ENCODE assay signal across 36 cellular contexts in genomic region chr3:191901746-191902145, GRCh38.
DNase-seq lines count a peak whose midpoint lies in the region; ATAC-seq, FAIRE-seq and TF ChIP-seq lines count a peak whose summit lies in the region.
"Had no signal": no experiment of that assay in that cellular context is flagged by ENCODE, and none has a peak within 500 bp of the region (broad histone marks: within the 10 kb centered on the region; RNA-seq: fewer than 3 reads in every experiment).

No MANE protein-coding gene starts in this region.

- no peak overlapping the region for H3K56ac ChIP-seq in mesendoderm (ENCODE audit: low read length)

- no peak overlapping the region for H4K5ac ChIP-seq in mesendoderm (ENCODE audit: low read length)

- CTCF ChIA-PET in PC-3 (lab: Charles Lee), result no interaction called here

- no peak overlapping the region for H3K4me2 ChIP-seq in PC-3 (ENCODE audit: low read length)
- no peak overlapping the region for H3K4me2 ChIP-seq in mesendoderm (ENCODE audit: low read length)

- no peaks in the 10 kb centered on the region for H3K9me3 ChIP-seq in PC-3 (ENCODE audit: low read length)
- H3K9me3 ChIP-seq: colonic mucosa, heart left ventricle, neutrophil, psoas muscle, upper lobe of left lung had no signal

- peak overlapping the region; percentile 8 for H2BK5ac ChIP-seq in mesendoderm (ENCODE audit: low read length)

- no peak overlapping the region for H3K27ac Mint-ChIP-seq in activated T-helper 1 cell treated with anti-CD3 and anti-CD28 coated beads, Interleukin-12 subunit alpha, Interleukin-12 subunit beta, Interleukin-2, Interleukin-4 antibody, amounts not matched to agents 30 ng/mL and 10 ng/mL and 1 ng/mL, durations not matched to agents 14 hours and 24 hours and 36 hours
- H3K27ac Mint-ChIP-seq: activated CD8-positive, alpha-beta T cell treated with anti-CD3 and anti-CD28 coated beads, Interleukin-2, amount 10 ng/mL, durations not matched to agents 7 days and 5 days; activated naive CD4-positive, alpha-beta T cell treated with anti-CD3 and anti-CD28 coated beads, Interleukin-2, amount 50 U/mL, for 72 hours; naive thymus-derived CD4-positive, alpha-beta T cell; stimulated activated memory B cell treated with anti-CD40 and anti-IgM and Interleukin-4, amounts not matched to agents 10 μg/mL and 1 μg/mL and 100 μg/mL, for 72 hours had no signal

- no peak for TF ChIP-seq CTCF in PC-3 (conservative IDR thresholded peaks at IDR 0.05; ENCODE audit: low read depth, low read length)
- no peak for TF ChIP-seq CTCF in bronchial epithelial cell (IDR thresholded peaks at IDR 0.05; ENCODE audit: insufficient read depth, low read length, severe bottlenecking)

- no peak overlapping the region for H2BK120ac ChIP-seq in mesendoderm (ENCODE audit: low read depth, low read length)

- no peak overlapping the region for H2AK5ac ChIP-seq in mesendoderm (ENCODE audit: low read length)

- H3K36me3 Mint-ChIP-seq in activated T-helper 1 cell treated with anti-CD3 and anti-CD28 coated beads, Interleukin-12 subunit alpha, Interleukin-12 subunit beta, Interleukin-2, Interleukin-4 antibody, amounts not matched to agents 30 ng/mL and 10 ng/mL and 1 ng/mL, durations not matched to agents 14 hours and 24 hours and 36 hours (ENCODE audit: low read depth), result no peaks in the 10 kb centered on the region
- H3K36me3 Mint-ChIP-seq: activated naive CD4-positive, alpha-beta T cell treated with anti-CD3 and anti-CD28 coated beads, Interleukin-2, amount 50 U/mL, for 72 hours; naive thymus-derived CD4-positive, alpha-beta T cell; stimulated activated memory B cell treated with anti-CD40 and anti-IgM and Interleukin-4, amounts not matched to agents 10 μg/mL and 1 μg/mL and 100 μg/mL, for 72 hours had no signal

- POLR2A ChIA-PET in PC-3 (lab: Charles Lee; ENCODE audit: unreplicated experiment), result no interaction called here

- no CpG with 5 or more reads among the region's 2 CpGs for WGBS in mesendoderm (ENCODE audit: extremely low coverage, insufficient coverage, low lambda C conversion rate)

- H3K27me3 ChIP-seq in PC-3 (ENCODE audit: low read length) (0 out of 2 replicates have a peak, but pooled peaks cover 4% of the 10 kb centered on the region), bronchial epithelial cell (ENCODE audit: control insufficient read depth, insufficient read depth, low read length) (no peaks in the 10 kb centered on the region), mesendoderm (ENCODE audit: insufficient read depth, low read length, poor library complexity) (no peaks in the 10 kb centered on the region)
- H3K27me3 ChIP-seq: cardiac muscle cell, colonic mucosa, heart left ventricle, neutrophil, upper lobe of left lung had no signal

- H3K27ac ChIP-seq in PC-3 (ENCODE audit: low read length) (no peak overlapping the region), mesendoderm (ENCODE audit: low read depth, low read length) (no peak overlapping the region)
- H3K27ac ChIP-seq: cardiac muscle cell, colonic mucosa, heart left ventricle, neutrophil, psoas muscle, upper lobe of left lung, VCaP had no signal

- no peak overlapping the region for H2BK15ac ChIP-seq in mesendoderm (replicated peaks; ENCODE audit: low read depth)

- intact Hi-C loops in PC-3 (cut with micrococcal nuclease), result no loop called here
- intact Hi-C loops in activated T-helper 1 cell treated with anti-CD3 and anti-CD28 coated beads, Interleukin-12 subunit alpha, Interleukin-12 subunit beta, Interleukin-2, Interleukin-4 antibody, amounts not matched to agents 30 ng/mL and 10 ng/mL and 1 ng/mL, durations not matched to agents 14 hours and 24 hours and 36 hours (cut with micrococcal nuclease), result no loop called here

- H3K4me1 ChIP-seq in PC-3 (ENCODE audit: insufficient read depth, low read length), result no peaks in the 10 kb centered on the region
- peaks cover 2% of the 10 kb centered on the region for H3K4me1 ChIP-seq in mesendoderm (ENCODE audit: control insufficient read depth, low read depth, low read length)
- H3K4me1 ChIP-seq: colonic mucosa, heart left ventricle, psoas muscle, upper lobe of left lung had no signal

- no TSS peak for BruUV-seq in PC-3 (replicated peaks; lab: Mats Ljungman, UMichigan)

- no peak overlapping the region for H4K8ac ChIP-seq in mesendoderm (ENCODE audit: low read depth, low read length)

- no peaks in the 10 kb centered on the region for H3K79me1 ChIP-seq in mesendoderm (ENCODE audit: low read length)

- H3K18ac ChIP-seq in mesendoderm (ENCODE audit: low read length), result peak overlapping the region; percentile 25

- H3K9ac ChIP-seq in PC-3 (ENCODE audit: low read length) (no peak overlapping the region), mesendoderm (ENCODE audit: low read length) (no peak overlapping the region)

- no peaks in the 10 kb centered on the region for H3K27me3 Mint-ChIP-seq in activated T-helper 1 cell treated with anti-CD3 and anti-CD28 coated beads, Interleukin-12 subunit alpha, Interleukin-12 subunit beta, Interleukin-2, Interleukin-4 antibody, amounts not matched to agents 30 ng/mL and 10 ng/mL and 1 ng/mL, durations not matched to agents 14 hours and 24 hours and 36 hours (ENCODE audit: insufficient read depth)
- H3K27me3 Mint-ChIP-seq: naive thymus-derived CD4-positive, alpha-beta T cell; stimulated activated memory B cell treated with anti-CD40 and anti-IgM and Interleukin-4, amounts not matched to agents 10 μg/mL and 1 μg/mL and 100 μg/mL, for 72 hours had no signal

- H3K36me3 ChIP-seq in PC-3 (ENCODE audit: low read depth, low read length) (no peaks in the 10 kb centered on the region), bronchial epithelial cell (ENCODE audit: control insufficient read depth, insufficient read depth, low read length) (no peaks in the 10 kb centered on the region), mesendoderm (ENCODE audit: control insufficient read depth, insufficient read depth, low read length) (no peaks in the 10 kb centered on the region)
- H3K36me3 ChIP-seq: cardiac muscle cell, colonic mucosa, heart left ventricle, neutrophil, upper lobe of left lung had no signal

- no peaks in the 10 kb centered on the region for H3K4me1 Mint-ChIP-seq in activated T-helper 1 cell treated with anti-CD3 and anti-CD28 coated beads, Interleukin-12 subunit alpha, Interleukin-12 subunit beta, Interleukin-2, Interleukin-4 antibody, amounts not matched to agents 30 ng/mL and 10 ng/mL and 1 ng/mL, durations not matched to agents 14 hours and 24 hours and 36 hours (ENCODE audit: low read depth)
- H3K4me1 Mint-ChIP-seq: naive thymus-derived CD4-positive, alpha-beta T cell; stimulated activated memory B cell treated with anti-CD40 and anti-IgM and Interleukin-4, amounts not matched to agents 10 μg/mL and 1 μg/mL and 100 μg/mL, for 72 hours had no signal

- no peaks in the 10 kb centered on the region for H3K9me3 Mint-ChIP-seq in activated T-helper 1 cell treated with anti-CD3 and anti-CD28 coated beads, Interleukin-12 subunit alpha, Interleukin-12 subunit beta, Interleukin-2, Interleukin-4 antibody, amounts not matched to agents 30 ng/mL and 10 ng/mL and 1 ng/mL, durations not matched to agents 14 hours and 24 hours and 36 hours
- H3K9me3 Mint-ChIP-seq: activated naive CD4-positive, alpha-beta T cell treated with anti-CD3 and anti-CD28 coated beads, Interleukin-2, amount 50 U/mL, for 72 hours; stimulated activated memory B cell treated with anti-CD40 and anti-IgM and Interleukin-4, amounts not matched to agents 10 μg/mL and 1 μg/mL and 100 μg/mL, for 72 hours had no signal

- H3F3A ChIP-seq in PC-3 (ENCODE audit: low read length, unreplicated experiment), result no peaks in the 10 kb centered on the region

- no peak for FAIRE-seq in bronchial epithelial cell (lab: Jason Lieb, UNC)

- H3K4ac ChIP-seq in mesendoderm (ENCODE audit: low read depth, low read length), result no peak overlapping the region

- no peak overlapping the region for H3K4me3 Mint-ChIP-seq in activated T-helper 1 cell treated with anti-CD3 and anti-CD28 coated beads, Interleukin-12 subunit alpha, Interleukin-12 subunit beta, Interleukin-2, Interleukin-4 antibody, amounts not matched to agents 30 ng/mL and 10 ng/mL and 1 ng/mL, durations not matched to agents 14 hours and 24 hours and 36 hours
- H3K4me3 Mint-ChIP-seq: activated CD8-positive, alpha-beta T cell treated with anti-CD3 and anti-CD28 coated beads, Interleukin-2, amount 10 ng/mL, durations not matched to agents 7 days and 5 days; naive thymus-derived CD4-positive, alpha-beta T cell; stimulated activated memory B cell treated with anti-CD40 and anti-IgM and Interleukin-4, amounts not matched to agents 10 μg/mL and 1 μg/mL and 100 μg/mL, for 72 hours had no signal

- H3K79me2 ChIP-seq in PC-3 (ENCODE audit: low read length) (no peaks in the 10 kb centered on the region), mesendoderm (ENCODE audit: control insufficient read depth, insufficient read depth, low read length) (no peaks in the 10 kb centered on the region)

- H3K9me2 ChIP-seq in PC-3 (replicated peaks; ENCODE audit: low read length), result no peaks in the 10 kb centered on the region

- peak; percentile 4 for DNase-seq in HK-2 (ENCODE audit: unreplicated experiment)
- peak; percentile 45 for DNase-seq in PC-3
- DNase-seq in bronchial epithelial cell (ENCODE audit: low read depth), result peak; percentile 12
- no peak for DNase-seq in mesendoderm
- no peak for DNase-seq in activated T-helper 1 cell treated with anti-CD3 and anti-CD28 coated beads, Interleukin-12 subunit alpha, Interleukin-12 subunit beta, Interleukin-2, Interleukin-4 antibody, amounts not matched to agents 30 ng/mL and 10 ng/mL and 1 ng/mL, durations not matched to agents 14 hours and 24 hours and 36 hours (ENCODE audit: low spot score)
- no peak for DNase-seq in stimulated activated naive CD4-positive, alpha-beta T cell treated with Interleukin-2 at 50 U/mL for 16 hours (lab: John Stamatoyannopoulos, UW)
- no peak for DNase-seq in activated T-cell treated with anti-CD3 and anti-CD28 coated beads, Interleukin-2, amount 50 U/mL, for 1 hour
- DNase-seq: activated CD4-positive, alpha-beta T cell treated with anti-CD3 and anti-CD28 coated beads for 4 hours; activated CD8-positive, alpha-beta T cell treated with anti-CD3 and anti-CD28 coated beads, Interleukin-2, amount 10 ng/mL, durations not matched to agents 7 days and 5 days; activated effector memory CD4-positive, alpha-beta T cell treated with Interleukin-2 at 50 U/mL for 16 hours; amygdala; C1 segment of cervical spinal cord; colonic mucosa; COR-L47; DMS79; effector memory CD4-positive, alpha-beta T cell; GF-D8; heart left ventricle; islet precursor cell; KG1; naive thymus-derived CD4-positive, alpha-beta T cell; NCI-H1417; NCI-H2081; NCI-H526; NK-92 treated with Interleukin-12 subunit alpha and Interleukin-12 subunit beta, amount 100 ng/mL, for 24 hours; psoas muscle; SIG-M5; substantia nigra; upper lobe of left lung had no signal

- no peak overlapping the region for H3K23ac ChIP-seq in mesendoderm (ENCODE audit: low read length)

- no peak overlapping the region for H3K4me3 ChIP-seq in PC-3 (ENCODE audit: low read length)
- H3K4me3 ChIP-seq in bronchial epithelial cell (ENCODE audit: low read depth, low read length), result no peak overlapping the region
- no peak overlapping the region for H3K4me3 ChIP-seq in mesendoderm (ENCODE audit: low read length)
- H3K4me3 ChIP-seq: cardiac muscle cell, colonic mucosa, heart left ventricle, psoas muscle, upper lobe of left lung had no signal

- H4K20me1 ChIP-seq in PC-3 (ENCODE audit: low read length), result no peaks in the 10 kb centered on the region

- H2AFZ ChIP-seq in PC-3 (ENCODE audit: low read length), result no peak overlapping the region

- peak; percentile 84 for ATAC-seq in PC-3
- ATAC-seq in activated CD4-positive, CD25-positive, alpha-beta regulatory T cell treated with anti-CD3 and anti-CD28 coated beads, Interleukin-2, amount 50 U/mL, for 24 hours, result no peak
- ATAC-seq: activated CD8-positive, alpha-beta T cell treated with anti-CD3 and anti-CD28 coated beads, Interleukin-2, amount 10 ng/mL, durations not matched to agents 7 days and 5 days; activated naive CD4-positive, alpha-beta T cell treated with anti-CD3 and anti-CD28 coated beads, Interleukin-2, amount 50 U/mL, for 72 hours; esophagus mucosa; heart left ventricle; naive thymus-derived CD4-positive, alpha-beta T cell; psoas muscle; stimulated activated memory B cell treated with anti-CD40 and anti-IgM and Interleukin-4, amounts not matched to agents 10 μg/mL and 1 μg/mL and 100 μg/mL, for 72 hours had no signal

Comparison
In these comparisons a context has a peak if more than half of its experiments do, and no peak if none do; other contexts are left out.
1. DNase-seq: peak in HK-2 (single experiment), PC-3 (single experiment) and bronchial epithelial cell (single experiment); none in mesendoderm (single experiment), activated T-helper 1 cell treated with anti-CD3 and anti-CD28 coated beads, Interleukin-12 subunit alpha, Interleukin-12 subunit beta, Interleukin-2, Interleukin-4 antibody, amounts not matched to agents 30 ng/mL and 10 ng/mL and 1 ng/mL, durations not matched to agents 14 hours and 24 hours and 36 hours (single experiment), stimulated activated naive CD4-positive, alpha-beta T cell treated with Interleukin-2 at 50 U/mL for 16 hours (single experiment) and activated T-cell treated with anti-CD3 and anti-CD28 coated beads, Interleukin-2, amount 50 U/mL, for 1 hour (single experiment).